ENCODE assay signal across 1 cellular context in the genomic region with DNA sequence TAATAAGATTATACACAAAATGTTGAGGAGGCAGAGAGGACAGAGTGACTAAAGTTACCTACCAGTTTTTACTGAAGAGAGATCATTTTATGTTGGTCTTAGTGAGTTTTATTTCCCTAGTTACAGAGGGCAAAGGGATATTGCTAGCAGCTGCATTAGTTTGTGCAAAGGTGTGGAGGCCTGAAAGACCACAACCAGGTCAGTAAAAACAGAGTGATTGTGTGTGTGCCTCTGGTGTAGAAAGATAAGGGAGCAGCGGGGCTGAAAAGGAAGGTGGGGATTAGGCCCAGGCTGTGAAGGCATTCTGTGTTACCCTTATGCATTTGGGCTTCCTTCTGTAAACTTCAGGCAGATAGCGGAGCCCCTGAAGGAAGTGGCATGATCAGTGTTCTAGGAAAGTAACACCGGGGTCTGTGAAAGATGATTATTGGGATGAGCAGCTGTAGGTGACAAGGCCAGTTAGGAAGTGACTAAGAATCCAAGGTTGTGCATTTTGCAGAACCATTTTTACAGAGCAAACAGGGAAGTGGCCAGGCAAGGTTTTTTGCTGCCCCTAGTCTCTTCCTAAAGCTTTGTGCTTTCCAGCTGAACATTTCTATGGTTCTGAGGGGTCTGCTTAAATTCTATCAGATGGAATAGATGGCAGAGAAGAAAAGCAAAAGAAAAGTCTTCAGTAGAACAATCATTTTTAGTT.
TF ChIP-seq lines count a peak whose summit lies in the region.

No MANE protein-coding gene starts in this region.

TF ChIP-seq in K562, 482 proteins besides CTCF, POLR2A, EP300 and RAD21 (continued from another document and continues in another):
- no peak for TF ChIP-seq RBM14 (IDR thresholded peaks at IDR 0.05; ENCODE audit: borderline replicate concordance, insufficient read depth, low read depth, low read length)
- TF ChIP-seq KAT8 (IDR thresholded peaks at IDR 0.05; ENCODE audit: low read depth): no peak
- TF ChIP-seq, protein P1, sequence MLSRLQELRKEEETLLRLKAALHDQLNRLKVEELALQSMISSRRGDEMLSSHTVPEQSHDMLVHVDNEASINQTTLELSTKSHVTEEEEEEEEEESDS (CRISPR knock-in tag; IDR thresholded peaks at IDR 0.05): no peak
- peak; percentile 33 for TF ChIP-seq ASH1L (IDR thresholded peaks at IDR 0.05; ENCODE audit: borderline replicate concordance, low read depth, partially characterized antibody)
- TF ChIP-seq SAP30 (IDR thresholded peaks at IDR 0.05; ENCODE audit: borderline replicate concordance, insufficient read depth, low read depth, low read length, poor library complexity, severe bottlenecking): no peak
- TF ChIP-seq CC2D1A (IDR thresholded peaks at IDR 0.05): peak; percentile 90
- TF ChIP-seq ZNF780A (CRISPR knock-in tag; IDR thresholded peaks at IDR 0.05): no peak
- TF ChIP-seq, protein P2, sequence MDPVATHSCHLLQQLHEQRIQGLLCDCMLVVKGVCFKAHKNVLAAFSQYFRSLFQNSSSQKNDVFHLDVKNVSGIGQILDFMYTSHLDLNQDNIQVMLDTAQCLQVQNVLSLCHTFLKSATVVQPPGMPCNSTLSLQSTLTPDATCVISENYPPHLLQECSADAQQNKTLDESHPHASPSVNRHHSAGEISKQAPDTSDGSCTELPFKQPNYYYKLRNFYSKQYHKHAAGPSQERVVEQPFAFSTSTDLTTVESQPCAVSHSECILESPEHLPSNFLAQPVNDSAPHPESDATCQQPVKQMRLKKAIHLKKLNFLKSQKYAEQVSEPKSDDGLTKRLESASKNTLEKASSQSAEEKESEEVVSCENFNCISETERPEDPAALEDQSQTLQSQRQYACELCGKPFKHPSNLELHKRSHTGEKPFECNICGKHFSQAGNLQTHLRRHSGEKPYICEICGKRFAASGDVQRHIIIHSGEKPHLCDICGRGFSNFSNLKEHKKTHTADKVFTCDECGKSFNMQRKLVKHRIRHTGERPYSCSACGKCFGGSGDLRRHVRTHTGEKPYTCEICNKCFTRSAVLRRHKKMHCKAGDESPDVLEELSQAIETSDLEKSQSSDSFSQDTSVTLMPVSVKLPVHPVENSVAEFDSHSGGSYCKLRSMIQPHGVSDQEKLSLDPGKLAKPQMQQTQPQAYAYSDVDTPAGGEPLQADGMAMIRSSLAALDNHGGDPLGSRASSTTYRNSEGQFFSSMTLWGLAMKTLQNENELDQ (CRISPR knock-in tag; IDR thresholded peaks at IDR 0.05; ENCODE audit: borderline replicate concordance): no peak
- TF ChIP-seq MTA1 (IDR thresholded peaks at IDR 0.05; ENCODE audit: borderline replicate concordance): peak; percentile 81
- no peak for TF ChIP-seq ZNF589 (CRISPR knock-in tag; IDR thresholded peaks at IDR 0.05; ENCODE audit: low read depth)
- TF ChIP-seq, protein P3, sequence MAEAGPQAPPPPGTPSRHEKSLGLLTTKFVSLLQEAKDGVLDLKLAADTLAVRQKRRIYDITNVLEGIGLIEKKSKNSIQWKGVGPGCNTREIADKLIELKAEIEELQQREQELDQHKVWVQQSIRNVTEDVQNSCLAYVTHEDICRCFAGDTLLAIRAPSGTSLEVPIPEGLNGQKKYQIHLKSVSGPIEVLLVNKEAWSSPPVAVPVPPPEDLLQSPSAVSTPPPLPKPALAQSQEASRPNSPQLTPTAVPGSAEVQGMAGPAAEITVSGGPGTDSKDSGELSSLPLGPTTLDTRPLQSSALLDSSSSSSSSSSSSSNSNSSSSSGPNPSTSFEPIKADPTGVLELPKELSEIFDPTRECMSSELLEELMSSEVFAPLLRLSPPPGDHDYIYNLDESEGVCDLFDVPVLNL (CRISPR knock-in tag; IDR thresholded peaks at IDR 0.05; ENCODE audit: low read depth): no peak
- TF ChIP-seq, protein P4, sequence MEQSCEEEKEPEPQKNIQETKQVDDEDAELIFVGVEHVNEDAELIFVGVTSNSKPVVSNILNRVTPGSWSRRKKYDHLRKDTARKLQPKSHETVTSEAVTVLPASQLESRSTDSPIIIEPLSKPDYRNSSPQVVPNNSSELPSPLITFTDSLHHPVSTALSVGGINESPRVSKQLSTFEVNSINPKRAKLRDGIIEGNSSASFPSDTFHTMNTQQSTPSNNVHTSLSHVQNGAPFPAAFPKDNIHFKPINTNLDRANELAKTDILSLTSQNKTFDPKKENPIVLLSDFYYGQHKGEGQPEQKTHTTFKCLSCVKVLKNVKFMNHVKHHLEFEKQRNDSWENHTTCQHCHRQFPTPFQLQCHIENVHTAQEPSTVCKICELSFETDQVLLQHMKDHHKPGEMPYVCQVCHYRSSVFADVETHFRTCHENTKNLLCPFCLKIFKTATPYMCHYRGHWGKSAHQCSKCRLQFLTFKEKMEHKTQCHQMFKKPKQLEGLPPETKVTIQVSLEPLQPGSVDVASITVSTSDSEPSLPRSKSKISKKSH (CRISPR knock-in tag; IDR thresholded peaks at IDR 0.05): no peak
- peak in 1 of 2 experiments; percentile 10 for TF ChIP-seq NCOA2 (IDR thresholded peaks at IDR 0.05; ENCODE audit: partially characterized antibody in 2 of 2)
- no peak for TF ChIP-seq ETS2 (tag; IDR thresholded peaks at IDR 0.05; ENCODE audit: borderline replicate concordance, poor library complexity, severe bottlenecking)
- peak; percentile 58; the same call in 1 of the 2 replicates for TF ChIP-seq MEF2D (tag; conservative IDR thresholded peaks at IDR 0.05; ENCODE audit: low read depth)
- TF ChIP-seq ILF3 (IDR thresholded peaks at IDR 0.05; ENCODE audit: borderline replicate concordance): peak; percentile 19; the same call in 1 of the 2 replicates
- no peak for TF ChIP-seq FOXA1 (IDR thresholded peaks at IDR 0.05; ENCODE audit: borderline replicate concordance)
- TF ChIP-seq, protein P5, sequence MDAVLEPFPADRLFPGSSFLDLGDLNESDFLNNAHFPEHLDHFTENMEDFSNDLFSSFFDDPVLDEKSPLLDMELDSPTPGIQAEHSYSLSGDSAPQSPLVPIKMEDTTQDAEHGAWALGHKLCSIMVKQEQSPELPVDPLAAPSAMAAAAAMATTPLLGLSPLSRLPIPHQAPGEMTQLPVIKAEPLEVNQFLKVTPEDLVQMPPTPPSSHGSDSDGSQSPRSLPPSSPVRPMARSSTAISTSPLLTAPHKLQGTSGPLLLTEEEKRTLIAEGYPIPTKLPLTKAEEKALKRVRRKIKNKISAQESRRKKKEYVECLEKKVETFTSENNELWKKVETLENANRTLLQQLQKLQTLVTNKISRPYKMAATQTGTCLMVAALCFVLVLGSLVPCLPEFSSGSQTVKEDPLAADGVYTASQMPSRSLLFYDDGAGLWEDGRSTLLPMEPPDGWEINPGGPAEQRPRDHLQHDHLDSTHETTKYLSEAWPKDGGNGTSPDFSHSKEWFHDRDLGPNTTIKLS (IDR thresholded peaks at IDR 0.05; ENCODE audit: borderline replicate concordance, low read depth): peak; percentile 41; the same call in 1 of the 2 replicates
- no peak for TF ChIP-seq HDAC6 (IDR thresholded peaks at IDR 0.05; ENCODE audit: low read depth, low read length)
- peak; percentile 77 for TF ChIP-seq FOXM1 (IDR thresholded peaks at IDR 0.05; ENCODE audit: low read depth)
- no peak for TF ChIP-seq FOXM1 (CRISPR knock-in tag; IDR thresholded peaks at IDR 0.05; ENCODE audit: low read depth)
- TF ChIP-seq LCOR (CRISPR knock-in tag; IDR thresholded peaks at IDR 0.05): peak; percentile 82
- 0 out of 2 replicates have a peak, but pooled peaks have one; percentile 30 for TF ChIP-seq GABPA (tag; conservative IDR thresholded peaks at IDR 0.05; ENCODE audit: low read depth)
- no peak for TF ChIP-seq ELF2 (CRISPR knock-in tag; IDR thresholded peaks at IDR 0.05)
- peak; percentile 79 to 84 for TF ChIP-seq KDM1A (IDR thresholded peaks at IDR 0.05)
- TF ChIP-seq, protein P6, sequence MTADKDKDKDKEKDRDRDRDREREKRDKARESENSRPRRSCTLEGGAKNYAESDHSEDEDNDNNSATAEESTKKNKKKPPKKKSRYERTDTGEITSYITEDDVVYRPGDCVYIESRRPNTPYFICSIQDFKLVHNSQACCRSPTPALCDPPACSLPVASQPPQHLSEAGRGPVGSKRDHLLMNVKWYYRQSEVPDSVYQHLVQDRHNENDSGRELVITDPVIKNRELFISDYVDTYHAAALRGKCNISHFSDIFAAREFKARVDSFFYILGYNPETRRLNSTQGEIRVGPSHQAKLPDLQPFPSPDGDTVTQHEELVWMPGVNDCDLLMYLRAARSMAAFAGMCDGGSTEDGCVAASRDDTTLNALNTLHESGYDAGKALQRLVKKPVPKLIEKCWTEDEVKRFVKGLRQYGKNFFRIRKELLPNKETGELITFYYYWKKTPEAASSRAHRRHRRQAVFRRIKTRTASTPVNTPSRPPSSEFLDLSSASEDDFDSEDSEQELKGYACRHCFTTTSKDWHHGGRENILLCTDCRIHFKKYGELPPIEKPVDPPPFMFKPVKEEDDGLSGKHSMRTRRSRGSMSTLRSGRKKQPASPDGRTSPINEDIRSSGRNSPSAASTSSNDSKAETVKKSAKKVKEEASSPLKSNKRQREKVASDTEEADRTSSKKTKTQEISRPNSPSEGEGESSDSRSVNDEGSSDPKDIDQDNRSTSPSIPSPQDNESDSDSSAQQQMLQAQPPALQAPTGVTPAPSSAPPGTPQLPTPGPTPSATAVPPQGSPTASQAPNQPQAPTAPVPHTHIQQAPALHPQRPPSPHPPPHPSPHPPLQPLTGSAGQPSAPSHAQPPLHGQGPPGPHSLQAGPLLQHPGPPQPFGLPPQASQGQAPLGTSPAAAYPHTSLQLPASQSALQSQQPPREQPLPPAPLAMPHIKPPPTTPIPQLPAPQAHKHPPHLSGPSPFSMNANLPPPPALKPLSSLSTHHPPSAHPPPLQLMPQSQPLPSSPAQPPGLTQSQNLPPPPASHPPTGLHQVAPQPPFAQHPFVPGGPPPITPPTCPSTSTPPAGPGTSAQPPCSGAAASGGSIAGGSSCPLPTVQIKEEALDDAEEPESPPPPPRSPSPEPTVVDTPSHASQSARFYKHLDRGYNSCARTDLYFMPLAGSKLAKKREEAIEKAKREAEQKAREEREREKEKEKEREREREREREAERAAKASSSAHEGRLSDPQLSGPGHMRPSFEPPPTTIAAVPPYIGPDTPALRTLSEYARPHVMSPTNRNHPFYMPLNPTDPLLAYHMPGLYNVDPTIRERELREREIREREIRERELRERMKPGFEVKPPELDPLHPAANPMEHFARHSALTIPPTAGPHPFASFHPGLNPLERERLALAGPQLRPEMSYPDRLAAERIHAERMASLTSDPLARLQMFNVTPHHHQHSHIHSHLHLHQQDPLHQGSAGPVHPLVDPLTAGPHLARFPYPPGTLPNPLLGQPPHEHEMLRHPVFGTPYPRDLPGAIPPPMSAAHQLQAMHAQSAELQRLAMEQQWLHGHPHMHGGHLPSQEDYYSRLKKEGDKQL (CRISPR knock-in tag; IDR thresholded peaks at IDR 0.05; ENCODE audit: borderline replicate concordance): no peak
- TF ChIP-seq ZC3H11A (IDR thresholded peaks at IDR 0.05; ENCODE audit: low read depth, low read length): no peak
- TF ChIP-seq CCNT2 (IDR thresholded peaks at IDR 0.05; ENCODE audit: borderline replicate concordance, extremely low read depth, insufficient read length, low read depth, low read length): peak; percentile 92
- peak; percentile 99 for TF ChIP-seq ZEB2 (IDR thresholded peaks at IDR 0.05)
- TF ChIP-seq ZNF24 (IDR thresholded peaks at IDR 0.05): peak; percentile 64; the same call in 1 of the 2 replicates
- no peak for TF ChIP-seq IFI16 (CRISPR knock-in tag; IDR thresholded peaks at IDR 0.05)
- TF ChIP-seq NUFIP1 (IDR thresholded peaks at IDR 0.05; ENCODE audit: partially characterized antibody): no peak
- peak; percentile 75; the same call in 1 of the 2 replicates for TF ChIP-seq SP1 (CRISPR knock-in tag; IDR thresholded peaks at IDR 0.05)
- TF ChIP-seq GTF2F1 (IDR thresholded peaks at IDR 0.05; ENCODE audit: low read depth, low read length): no peak
- TF ChIP-seq ZNF133 (CRISPR knock-in tag; IDR thresholded peaks at IDR 0.05): no peak
- no peak for TF ChIP-seq TAF7 (tag; IDR thresholded peaks at IDR 0.05)
- peak; percentile 25 for TF ChIP-seq ZFP36 (IDR thresholded peaks at IDR 0.05; ENCODE audit: low read depth, low read length, partially characterized antibody)
- no peak for TF ChIP-seq MTF1 (CRISPR knock-in tag; IDR thresholded peaks at IDR 0.05; ENCODE audit: borderline replicate concordance)
- TF ChIP-seq, protein P7, sequence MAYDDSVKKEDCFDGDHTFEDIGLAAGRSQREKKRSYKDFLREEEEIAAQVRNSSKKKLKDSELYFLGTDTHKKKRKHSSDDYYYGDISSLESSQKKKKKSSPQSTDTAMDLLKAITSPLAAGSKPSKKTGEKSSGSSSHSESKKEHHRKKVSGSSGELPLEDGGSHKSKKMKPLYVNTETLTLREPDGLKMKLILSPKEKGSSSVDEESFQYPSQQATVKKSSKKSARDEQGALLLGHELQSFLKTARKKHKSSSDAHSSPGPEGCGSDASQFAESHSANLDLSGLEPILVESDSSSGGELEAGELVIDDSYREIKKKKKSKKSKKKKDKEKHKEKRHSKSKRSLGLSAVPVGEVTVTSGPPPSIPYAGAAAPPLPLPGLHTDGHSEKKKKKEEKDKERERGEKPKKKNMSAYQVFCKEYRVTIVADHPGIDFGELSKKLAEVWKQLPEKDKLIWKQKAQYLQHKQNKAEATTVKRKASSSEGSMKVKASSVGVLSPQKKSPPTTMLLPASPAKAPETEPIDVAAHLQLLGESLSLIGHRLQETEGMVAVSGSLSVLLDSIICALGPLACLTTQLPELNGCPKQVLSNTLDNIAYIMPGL (CRISPR knock-in tag; IDR thresholded peaks at IDR 0.05): no peak
- no peak for TF ChIP-seq SRSF1 (IDR thresholded peaks at IDR 0.05; ENCODE audit: low read depth, low read length)
- TF ChIP-seq NR2F6 (CRISPR knock-in tag; IDR thresholded peaks at IDR 0.05): no peak
- TF ChIP-seq ZNF224 (CRISPR knock-in tag; IDR thresholded peaks at IDR 0.05): no peak
- TF ChIP-seq MCM7 (IDR thresholded peaks at IDR 0.05): no peak
- TF ChIP-seq MIER1 (IDR thresholded peaks at IDR 0.05; ENCODE audit: low read depth): no peak
- TF ChIP-seq ZNF584 (CRISPR knock-in tag; IDR thresholded peaks at IDR 0.05; ENCODE audit: low read depth): no peak
- TF ChIP-seq, protein P8, sequence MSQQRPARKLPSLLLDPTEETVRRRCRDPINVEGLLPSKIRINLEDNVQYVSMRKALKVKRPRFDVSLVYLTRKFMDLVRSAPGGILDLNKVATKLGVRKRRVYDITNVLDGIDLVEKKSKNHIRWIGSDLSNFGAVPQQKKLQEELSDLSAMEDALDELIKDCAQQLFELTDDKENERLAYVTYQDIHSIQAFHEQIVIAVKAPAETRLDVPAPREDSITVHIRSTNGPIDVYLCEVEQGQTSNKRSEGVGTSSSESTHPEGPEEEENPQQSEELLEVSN (IDR thresholded peaks at IDR 0.05; ENCODE audit: borderline replicate concordance in 1 of 2, extremely low read depth in 1 of 2, insufficient read depth in 1 of 2, insufficient read length in 1 of 2, low read depth in 1 of 2, low read length in 1 of 2, poor library complexity in 1 of 2, severe bottlenecking in 1 of 2): no peak
- TF ChIP-seq, protein P9, sequence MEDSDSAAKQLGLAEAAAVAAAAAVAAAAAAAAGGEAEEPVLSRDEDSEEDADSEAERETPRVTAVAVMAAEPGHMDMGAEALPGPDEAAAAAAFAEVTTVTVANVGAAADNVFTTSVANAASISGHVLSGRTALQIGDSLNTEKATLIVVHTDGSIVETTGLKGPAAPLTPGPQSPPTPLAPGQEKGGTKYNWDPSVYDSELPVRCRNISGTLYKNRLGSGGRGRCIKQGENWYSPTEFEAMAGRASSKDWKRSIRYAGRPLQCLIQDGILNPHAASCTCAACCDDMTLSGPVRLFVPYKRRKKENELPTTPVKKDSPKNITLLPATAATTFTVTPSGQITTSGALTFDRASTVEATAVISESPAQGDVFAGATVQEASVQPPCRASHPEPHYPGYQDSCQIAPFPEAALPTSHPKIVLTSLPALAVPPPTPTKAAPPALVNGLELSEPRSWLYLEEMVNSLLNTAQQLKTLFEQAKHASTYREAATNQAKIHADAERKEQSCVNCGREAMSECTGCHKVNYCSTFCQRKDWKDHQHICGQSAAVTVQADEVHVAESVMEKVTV (CRISPR knock-in tag; IDR thresholded peaks at IDR 0.05): no peak; the same call in 1 of the 2 replicates
- TF ChIP-seq HMG20A (CRISPR knock-in tag; conservative IDR thresholded peaks at IDR 0.05): no peak
